1 cellular context compared by ENCODE assay signal in the genomic region with DNA sequence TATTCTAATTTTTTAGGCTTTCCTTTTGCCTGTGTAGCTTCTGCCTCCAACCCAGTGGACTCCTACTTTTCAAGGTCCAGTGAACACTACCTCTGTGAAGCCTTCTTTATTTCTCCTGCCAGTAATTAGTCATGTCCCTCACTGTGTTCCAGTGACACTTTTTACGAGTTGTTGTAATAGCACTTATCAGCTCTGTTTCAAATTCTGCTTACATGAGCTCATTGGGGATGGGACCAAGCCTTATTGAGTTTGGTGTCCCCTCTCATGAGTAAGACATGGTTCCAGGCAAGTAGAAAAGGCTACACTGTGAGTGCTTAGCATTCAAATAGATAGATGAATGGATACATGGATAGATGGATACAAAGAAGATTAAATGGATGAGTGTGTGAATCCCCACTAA.
TF ChIP-seq lines count a peak whose summit lies in the region.

No MANE protein-coding gene starts in this region.

TF ChIP-seq in HEK293, 187 proteins besides CTCF, POLR2A, EP300 and RAD21 (continued from another document and continues in another):
- TF ChIP-seq, protein P1, sequence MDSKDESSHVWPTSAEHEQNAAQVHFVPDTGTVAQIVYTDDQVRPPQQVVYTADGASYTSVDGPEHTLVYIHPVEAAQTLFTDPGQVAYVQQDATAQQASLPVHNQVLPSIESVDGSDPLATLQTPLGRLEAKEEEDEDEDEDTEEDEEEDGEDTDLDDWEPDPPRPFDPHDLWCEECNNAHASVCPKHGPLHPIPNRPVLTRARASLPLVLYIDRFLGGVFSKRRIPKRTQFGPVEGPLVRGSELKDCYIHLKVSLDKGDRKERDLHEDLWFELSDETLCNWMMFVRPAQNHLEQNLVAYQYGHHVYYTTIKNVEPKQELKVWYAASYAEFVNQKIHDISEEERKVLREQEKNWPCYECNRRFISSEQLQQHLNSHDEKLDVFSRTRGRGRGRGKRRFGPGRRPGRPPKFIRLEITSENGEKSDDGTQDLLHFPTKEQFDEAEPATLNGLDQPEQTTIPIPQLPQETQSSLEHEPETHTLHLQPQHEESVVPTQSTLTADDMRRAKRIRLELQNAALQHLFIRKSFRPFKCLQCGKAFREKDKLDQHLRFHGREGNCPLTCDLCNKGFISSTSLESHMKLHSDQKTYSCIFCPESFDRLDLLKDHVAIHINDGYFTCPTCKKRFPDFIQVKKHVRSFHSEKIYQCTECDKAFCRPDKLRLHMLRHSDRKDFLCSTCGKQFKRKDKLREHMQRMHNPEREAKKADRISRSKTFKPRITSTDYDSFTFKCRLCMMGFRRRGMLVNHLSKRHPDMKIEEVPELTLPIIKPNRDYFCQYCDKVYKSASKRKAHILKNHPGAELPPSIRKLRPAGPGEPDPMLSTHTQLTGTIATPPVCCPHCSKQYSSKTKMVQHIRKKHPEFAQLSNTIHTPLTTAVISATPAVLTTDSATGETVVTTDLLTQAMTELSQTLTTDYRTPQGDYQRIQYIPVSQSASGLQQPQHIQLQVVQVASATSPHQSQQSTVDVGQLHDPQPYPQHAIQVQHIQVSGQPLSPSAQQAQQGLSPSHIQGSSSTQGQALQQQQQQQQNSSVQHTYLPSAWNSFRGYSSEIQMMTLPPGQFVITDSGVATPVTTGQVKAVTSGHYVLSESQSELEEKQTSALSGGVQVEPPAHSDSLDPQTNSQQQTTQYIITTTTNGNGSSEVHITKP (tag by site-specific recombination; IDR thresholded peaks at IDR 0.05), result 0 out of 2 replicates have a peak, but pooled peaks have one; percentile 20
- TF ChIP-seq SCRT2 (tag by site-specific recombination; IDR thresholded peaks at IDR 0.05), result no peak
- TF ChIP-seq ZNF350 (tag by site-specific recombination; IDR thresholded peaks at IDR 0.05), result no peak
- TF ChIP-seq ZNF707 (tag by site-specific recombination; IDR thresholded peaks at IDR 0.05), result no peak
- TF ChIP-seq, protein P2, sequence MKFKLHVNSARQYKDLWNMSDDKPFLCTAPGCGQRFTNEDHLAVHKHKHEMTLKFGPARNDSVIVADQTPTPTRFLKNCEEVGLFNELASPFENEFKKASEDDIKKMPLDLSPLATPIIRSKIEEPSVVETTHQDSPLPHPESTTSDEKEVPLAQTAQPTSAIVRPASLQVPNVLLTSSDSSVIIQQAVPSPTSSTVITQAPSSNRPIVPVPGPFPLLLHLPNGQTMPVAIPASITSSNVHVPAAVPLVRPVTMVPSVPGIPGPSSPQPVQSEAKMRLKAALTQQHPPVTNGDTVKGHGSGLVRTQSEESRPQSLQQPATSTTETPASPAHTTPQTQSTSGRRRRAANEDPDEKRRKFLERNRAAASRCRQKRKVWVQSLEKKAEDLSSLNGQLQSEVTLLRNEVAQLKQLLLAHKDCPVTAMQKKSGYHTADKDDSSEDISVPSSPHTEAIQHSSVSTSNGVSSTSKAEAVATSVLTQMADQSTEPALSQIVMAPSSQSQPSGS (tag by site-specific recombination; IDR thresholded peaks at IDR 0.05; ENCODE audit: low read depth), result no peak
- no peak for TF ChIP-seq ZNF2 (tag by site-specific recombination; IDR thresholded peaks at IDR 0.05)
- TF ChIP-seq ZNF184 (tag by site-specific recombination; IDR thresholded peaks at IDR 0.05), result no peak
- no peak for TF ChIP-seq ZNF214 (tag by site-specific recombination; IDR thresholded peaks at IDR 0.05; ENCODE audit: borderline replicate concordance)
- TF ChIP-seq REPIN1 (tag by site-specific recombination; IDR thresholded peaks at IDR 0.05; ENCODE audit: low read depth), result no peak
- TF ChIP-seq TRIM28 (IDR thresholded peaks at IDR 0.05; ENCODE audit: borderline replicate concordance, low read length), result no peak; the same call in 1 of the 2 replicates
- TF ChIP-seq ZNF664 (tag by site-specific recombination; IDR thresholded peaks at IDR 0.05), result no peak
- no peak for TF ChIP-seq ZNF549 (tag by site-specific recombination; IDR thresholded peaks at IDR 0.05)
- no peak for TF ChIP-seq ZNF311 (tag by site-specific recombination; IDR thresholded peaks at IDR 0.05; ENCODE audit: borderline replicate concordance)
- TF ChIP-seq ZSCAN30 (tag by site-specific recombination; IDR thresholded peaks at IDR 0.05), result peak; percentile 49; the same call in 1 of the 2 replicates
- peak; percentile 28; the same call in 1 of the 2 replicates for TF ChIP-seq GLIS1 (tag by site-specific recombination; IDR thresholded peaks at IDR 0.05)
- TF ChIP-seq ZNF677 (tag by site-specific recombination; IDR thresholded peaks at IDR 0.05), result no peak
- TF ChIP-seq ZNF112 (tag by site-specific recombination; IDR thresholded peaks at IDR 0.05), result no peak
- no peak for TF ChIP-seq ZNF670 (tag by site-specific recombination; IDR thresholded peaks at IDR 0.05; ENCODE audit: low read depth)
- TF ChIP-seq KLF9 (tag by site-specific recombination; IDR thresholded peaks at IDR 0.05; ENCODE audit: low read depth), result no peak
- TF ChIP-seq YY1 (tag by site-specific recombination; IDR thresholded peaks at IDR 0.05), result no peak
- TF ChIP-seq, protein P3, sequence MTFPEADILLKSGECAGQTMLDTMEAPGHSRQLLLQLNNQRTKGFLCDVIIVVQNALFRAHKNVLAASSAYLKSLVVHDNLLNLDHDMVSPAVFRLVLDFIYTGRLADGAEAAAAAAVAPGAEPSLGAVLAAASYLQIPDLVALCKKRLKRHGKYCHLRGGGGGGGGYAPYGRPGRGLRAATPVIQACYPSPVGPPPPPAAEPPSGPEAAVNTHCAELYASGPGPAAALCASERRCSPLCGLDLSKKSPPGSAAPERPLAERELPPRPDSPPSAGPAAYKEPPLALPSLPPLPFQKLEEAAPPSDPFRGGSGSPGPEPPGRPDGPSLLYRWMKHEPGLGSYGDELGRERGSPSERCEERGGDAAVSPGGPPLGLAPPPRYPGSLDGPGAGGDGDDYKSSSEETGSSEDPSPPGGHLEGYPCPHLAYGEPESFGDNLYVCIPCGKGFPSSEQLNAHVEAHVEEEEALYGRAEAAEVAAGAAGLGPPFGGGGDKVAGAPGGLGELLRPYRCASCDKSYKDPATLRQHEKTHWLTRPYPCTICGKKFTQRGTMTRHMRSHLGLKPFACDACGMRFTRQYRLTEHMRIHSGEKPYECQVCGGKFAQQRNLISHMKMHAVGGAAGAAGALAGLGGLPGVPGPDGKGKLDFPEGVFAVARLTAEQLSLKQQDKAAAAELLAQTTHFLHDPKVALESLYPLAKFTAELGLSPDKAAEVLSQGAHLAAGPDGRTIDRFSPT (tag by site-specific recombination; IDR thresholded peaks at IDR 0.05), result peak; percentile 34; the same call in 1 of the 2 replicates
- TF ChIP-seq, protein P4, sequence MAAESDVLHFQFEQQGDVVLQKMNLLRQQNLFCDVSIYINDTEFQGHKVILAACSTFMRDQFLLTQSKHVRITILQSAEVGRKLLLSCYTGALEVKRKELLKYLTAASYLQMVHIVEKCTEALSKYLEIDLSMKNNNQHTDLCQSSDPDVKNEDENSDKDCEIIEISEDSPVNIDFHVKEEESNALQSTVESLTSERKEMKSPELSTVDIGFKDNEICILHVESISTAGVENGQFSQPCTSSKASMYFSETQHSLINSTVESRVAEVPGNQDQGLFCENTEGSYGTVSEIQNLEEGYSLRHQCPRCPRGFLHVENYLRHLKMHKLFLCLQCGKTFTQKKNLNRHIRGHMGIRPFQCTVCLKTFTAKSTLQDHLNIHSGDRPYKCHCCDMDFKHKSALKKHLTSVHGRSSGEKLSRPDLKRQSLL (tag by site-specific recombination; IDR thresholded peaks at IDR 0.05), result no peak
- no peak for TF ChIP-seq SCRT1 (tag by site-specific recombination; IDR thresholded peaks at IDR 0.05; ENCODE audit: borderline replicate concordance)
- TF ChIP-seq, protein P5, sequence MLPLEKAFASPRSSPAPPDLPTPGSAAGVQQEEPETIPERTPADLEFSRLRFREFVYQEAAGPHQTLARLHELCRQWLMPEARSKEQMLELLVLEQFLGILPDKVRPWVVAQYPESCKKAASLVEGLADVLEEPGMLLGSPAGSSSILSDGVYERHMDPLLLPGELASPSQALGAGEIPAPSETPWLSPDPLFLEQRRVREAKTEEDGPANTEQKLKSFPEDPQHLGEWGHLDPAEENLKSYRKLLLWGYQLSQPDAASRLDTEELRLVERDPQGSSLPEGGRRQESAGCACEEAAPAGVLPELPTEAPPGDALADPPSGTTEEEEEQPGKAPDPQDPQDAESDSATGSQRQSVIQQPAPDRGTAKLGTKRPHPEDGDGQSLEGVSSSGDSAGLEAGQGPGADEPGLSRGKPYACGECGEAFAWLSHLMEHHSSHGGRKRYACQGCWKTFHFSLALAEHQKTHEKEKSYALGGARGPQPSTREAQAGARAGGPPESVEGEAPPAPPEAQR (tag by site-specific recombination; IDR thresholded peaks at IDR 0.05), result no peak
- no peak for TF ChIP-seq ZNF830 (tag by site-specific recombination; IDR thresholded peaks at IDR 0.05; ENCODE audit: low read depth)
- peak; percentile 23; the same call in 1 of the 2 replicates for TF ChIP-seq KLF8 (tag by site-specific recombination; IDR thresholded peaks at IDR 0.05)
- TF ChIP-seq ZNF416 (tag by site-specific recombination; IDR thresholded peaks at IDR 0.05), result no peak
- TF ChIP-seq ZSCAN16 (tag by site-specific recombination; IDR thresholded peaks at IDR 0.05), result no peak
- TF ChIP-seq ZNF571 (tag by site-specific recombination; IDR thresholded peaks at IDR 0.05), result no peak
- no peak for TF ChIP-seq ZNF138 (tag by site-specific recombination; IDR thresholded peaks at IDR 0.05; ENCODE audit: borderline replicate concordance)
- no peak for TF ChIP-seq ZNF585B (tag by site-specific recombination; IDR thresholded peaks at IDR 0.05)
- TF ChIP-seq ZNF335 (tag by site-specific recombination; conservative IDR thresholded peaks at IDR 0.05), result peak; percentile 40; the same call in 1 of the 2 replicates
- no peak for TF ChIP-seq MEIS1 (CRISPR knock-in tag; IDR thresholded peaks at IDR 0.05; ENCODE audit: borderline replicate concordance)
- no peak for TF ChIP-seq ZNF560 (tag by site-specific recombination; IDR thresholded peaks at IDR 0.05; ENCODE audit: borderline replicate concordance)
- no peak for TF ChIP-seq ZNF37A (tag by site-specific recombination; IDR thresholded peaks at IDR 0.05)
- peak; percentile 33; the same call in 1 of the 2 replicates for TF ChIP-seq OSR2 (tag by site-specific recombination; IDR thresholded peaks at IDR 0.05)
- peak; percentile 31; the same call in 1 of the 2 replicates for TF ChIP-seq ZXDB (tag by site-specific recombination; IDR thresholded peaks at IDR 0.05)
- TF ChIP-seq SP3 (tag by site-specific recombination; IDR thresholded peaks at IDR 0.05), result no peak
- no peak for TF ChIP-seq ZBTB48 (tag by site-specific recombination; IDR thresholded peaks at IDR 0.05)
- TF ChIP-seq SETDB1 (IDR thresholded peaks at IDR 0.05; ENCODE audit: insufficient read length, low read length), result no peak
- TF ChIP-seq ZBTB7A (tag by site-specific recombination; IDR thresholded peaks at IDR 0.05; ENCODE audit: low read depth), result no peak
- TF ChIP-seq, protein P6, sequence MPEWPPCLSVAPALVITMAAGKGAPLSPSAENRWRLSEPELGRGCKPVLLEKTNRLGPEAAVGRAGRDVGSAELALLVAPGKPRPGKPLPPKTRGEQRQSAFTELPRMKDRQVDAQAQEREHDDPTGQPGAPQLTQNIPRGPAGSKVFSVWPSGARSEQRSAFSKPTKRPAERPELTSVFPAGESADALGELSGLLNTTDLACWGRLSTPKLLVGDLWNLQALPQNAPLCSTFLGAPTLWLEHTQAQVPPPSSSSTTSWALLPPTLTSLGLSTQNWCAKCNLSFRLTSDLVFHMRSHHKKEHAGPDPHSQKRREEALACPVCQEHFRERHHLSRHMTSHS (tag by site-specific recombination; IDR thresholded peaks at IDR 0.05), result no peak
- TF ChIP-seq, protein P7, sequence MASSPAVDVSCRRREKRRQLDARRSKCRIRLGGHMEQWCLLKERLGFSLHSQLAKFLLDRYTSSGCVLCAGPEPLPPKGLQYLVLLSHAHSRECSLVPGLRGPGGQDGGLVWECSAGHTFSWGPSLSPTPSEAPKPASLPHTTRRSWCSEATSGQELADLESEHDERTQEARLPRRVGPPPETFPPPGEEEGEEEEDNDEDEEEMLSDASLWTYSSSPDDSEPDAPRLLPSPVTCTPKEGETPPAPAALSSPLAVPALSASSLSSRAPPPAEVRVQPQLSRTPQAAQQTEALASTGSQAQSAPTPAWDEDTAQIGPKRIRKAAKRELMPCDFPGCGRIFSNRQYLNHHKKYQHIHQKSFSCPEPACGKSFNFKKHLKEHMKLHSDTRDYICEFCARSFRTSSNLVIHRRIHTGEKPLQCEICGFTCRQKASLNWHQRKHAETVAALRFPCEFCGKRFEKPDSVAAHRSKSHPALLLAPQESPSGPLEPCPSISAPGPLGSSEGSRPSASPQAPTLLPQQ (tag by site-specific recombination; IDR thresholded peaks at IDR 0.05), result 0 out of 2 replicates have a peak, but pooled peaks have one; percentile 38
- TF ChIP-seq, protein P8, sequence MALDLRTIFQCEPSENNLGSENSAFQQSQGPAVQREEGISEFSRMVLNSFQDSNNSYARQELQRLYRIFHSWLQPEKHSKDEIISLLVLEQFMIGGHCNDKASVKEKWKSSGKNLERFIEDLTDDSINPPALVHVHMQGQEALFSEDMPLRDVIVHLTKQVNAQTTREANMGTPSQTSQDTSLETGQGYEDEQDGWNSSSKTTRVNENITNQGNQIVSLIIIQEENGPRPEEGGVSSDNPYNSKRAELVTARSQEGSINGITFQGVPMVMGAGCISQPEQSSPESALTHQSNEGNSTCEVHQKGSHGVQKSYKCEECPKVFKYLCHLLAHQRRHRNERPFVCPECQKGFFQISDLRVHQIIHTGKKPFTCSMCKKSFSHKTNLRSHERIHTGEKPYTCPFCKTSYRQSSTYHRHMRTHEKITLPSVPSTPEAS (tag by site-specific recombination; IDR thresholded peaks at IDR 0.05), result no peak
- no peak for TF ChIP-seq HOXD13 (CRISPR knock-in tag; IDR thresholded peaks at IDR 0.05; ENCODE audit: borderline replicate concordance)
- no peak for TF ChIP-seq ZNF19 (tag by site-specific recombination; IDR thresholded peaks at IDR 0.05; ENCODE audit: low read depth)
- no peak for TF ChIP-seq ZNF248 (tag by site-specific recombination; IDR thresholded peaks at IDR 0.05)
- no peak for TF ChIP-seq KLF10 (tag by site-specific recombination; IDR thresholded peaks at IDR 0.05)
- TF ChIP-seq ZNF140 (tag by site-specific recombination; IDR thresholded peaks at IDR 0.05), result no peak
- TF ChIP-seq, protein P9, sequence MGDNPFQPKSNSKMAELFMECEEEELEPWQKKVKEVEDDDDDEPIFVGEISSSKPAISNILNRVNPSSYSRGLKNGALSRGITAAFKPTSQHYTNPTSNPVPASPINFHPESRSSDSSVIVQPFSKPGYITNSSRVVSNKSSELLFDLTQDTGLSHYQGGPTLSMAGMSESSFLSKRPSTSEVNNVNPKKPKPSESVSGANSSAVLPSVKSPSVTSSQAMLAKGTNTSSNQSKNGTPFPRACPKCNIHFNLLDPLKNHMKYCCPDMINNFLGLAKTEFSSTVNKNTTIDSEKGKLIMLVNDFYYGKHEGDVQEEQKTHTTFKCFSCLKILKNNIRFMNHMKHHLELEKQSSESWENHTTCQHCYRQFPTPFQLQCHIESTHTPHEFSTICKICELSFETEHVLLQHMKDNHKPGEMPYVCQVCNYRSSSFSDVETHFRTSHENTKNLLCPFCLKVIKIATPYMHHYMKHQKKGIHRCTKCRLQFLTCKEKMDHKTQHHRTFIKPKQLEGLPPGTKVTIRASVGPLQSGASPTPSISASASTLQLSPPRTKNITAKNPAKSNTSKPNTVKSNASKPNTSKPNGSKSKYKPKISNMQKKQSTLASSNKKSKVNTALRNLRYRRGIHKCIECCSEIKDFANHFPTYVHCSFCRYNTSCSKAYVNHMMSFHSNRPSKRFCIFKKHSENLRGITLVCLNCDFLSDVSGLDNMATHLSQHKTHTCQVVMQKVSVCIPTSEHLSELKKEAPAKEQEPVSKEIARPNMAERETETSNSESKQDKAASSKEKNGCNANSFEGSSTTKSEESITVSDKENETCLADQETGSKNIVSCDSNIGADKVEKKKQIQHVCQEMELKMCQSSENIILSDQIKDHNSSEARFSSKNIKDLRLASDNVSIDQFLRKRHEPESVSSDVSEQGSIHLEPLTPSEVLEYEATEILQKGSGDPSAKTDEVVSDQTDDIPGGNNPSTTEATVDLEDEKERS (tag by site-specific recombination; IDR thresholded peaks at IDR 0.05), result no peak
